In the genomic region with DNA sequence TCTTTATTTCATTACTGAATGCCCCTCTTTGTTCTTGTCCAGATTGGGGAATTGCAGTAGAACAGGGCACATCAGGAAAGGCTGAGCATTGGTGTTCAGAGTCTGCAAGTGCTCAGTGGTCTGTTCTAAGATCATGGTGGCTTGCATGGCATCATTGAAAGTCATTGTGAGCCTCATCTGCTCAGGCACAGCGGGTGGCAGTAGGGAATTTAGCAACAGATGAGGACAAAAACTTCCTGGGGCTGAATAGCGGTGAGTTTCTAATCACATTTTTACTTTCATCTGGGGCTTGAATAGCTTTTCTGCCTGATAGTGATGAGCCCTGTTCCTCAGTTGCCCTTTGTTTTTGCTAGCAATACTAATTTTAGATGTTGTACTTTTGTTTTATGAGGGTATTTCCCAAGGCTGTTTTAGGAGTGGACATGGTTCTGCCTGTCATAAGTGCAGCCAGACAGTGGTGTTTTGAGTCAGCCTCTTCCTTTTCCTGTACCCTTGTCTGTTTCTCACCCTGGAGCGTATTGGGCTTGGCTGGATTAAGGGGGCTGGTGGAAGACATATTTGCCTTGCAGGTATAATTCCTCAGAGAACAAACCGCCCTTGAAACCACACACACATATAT, we compare ENCODE assay signal across 11 cellular contexts. TPM values are rescaled to one million over a fixed set of nuclear protein-coding genes. Genes with fewer than 3 reads are reported as not detected.
DNase-seq lines count a peak whose midpoint lies in the region; ATAC-seq and TF ChIP-seq lines count a peak whose summit lies in the region.
"Had no signal": no experiment of that assay in that cellular context is flagged by ENCODE, and none has a peak within 500 bp of the region (broad histone marks: within the 10 kb centered on the region; RNA-seq: fewer than 3 reads in every experiment).

No MANE protein-coding gene starts in this region.

- H3K4me3 ChIP-seq in muscle layer of duodenum (ENCODE audit: low read depth in 1 of 2, low read length in 2 of 2): no peak overlapping the region
- no peak overlapping the region for H3K4me3 ChIP-seq in ascending aorta

- ATAC-seq in GM18520 (IDR thresholded peaks at IDR 0.05; ENCODE audit: unreplicated experiment): peak; percentile 74
- ATAC-seq in GM21786 (IDR thresholded peaks at IDR 0.05; ENCODE audit: unreplicated experiment): peak; percentile 72
- peak; percentile 60 for ATAC-seq in HG03558 (IDR thresholded peaks at IDR 0.05; ENCODE audit: extremely low read depth, unreplicated experiment)

- TF ChIP-seq CTCF in ascending aorta (IDR thresholded peaks at IDR 0.05): no peak

- no peak for DNase-seq in activated T-cell treated with anti-CD3 and anti-CD28 coated beads, Interleukin-2, amount 50 U/mL, for 48 hours
- DNase-seq in NOMO-1 treated with DMSO at 0.1 percent for 48 hours (lab: John Stamatoyannopoulos, UW; ENCODE audit: unreplicated experiment) (no peak), ascending aorta (ENCODE audit: low spot score in 2 of 2) (no peak), NCI-H446 (lab: John Stamatoyannopoulos, UW) (no peak)
- DNase-seq: activated CD4-positive, alpha-beta T cell treated with anti-CD3 and anti-CD28 coated beads, Interleukin-2, amount 50 U/mL, for 4 hours; NCI-H187 had no signal

- H3K4me1 ChIP-seq in muscle layer of duodenum (ENCODE audit: control insufficient read depth in 1 of 2, insufficient read depth in 2 of 2, low read length in 2 of 2) (peaks cover 16 to 54% of the 10 kb centered on the region in 2 donors), ascending aorta (peaks cover 2 to 31% of the 10 kb centered on the region in 2 donors)
- H3K4me1 ChIP-seq: parathyroid adenoma had no signal

- H3K27me3 ChIP-seq in muscle layer of duodenum (ENCODE audit: low read depth, low read length) (no peaks in the 10 kb centered on the region), ascending aorta (no peaks in the 10 kb centered on the region)

- H3K36me3 ChIP-seq in muscle layer of duodenum (ENCODE audit: control insufficient read depth in 1 of 2, insufficient read depth in 2 of 2, low read length in 2 of 2): no peaks in the 10 kb centered on the region
- H3K36me3 ChIP-seq in ascending aorta: no peaks in the 10 kb centered on the region

- H3K9me3 ChIP-seq in muscle layer of duodenum (ENCODE audit: control insufficient read depth in 1 of 2, low read length in 2 of 2): no peaks in the 10 kb centered on the region
- H3K9me3 ChIP-seq in ascending aorta: no peaks in the 10 kb centered on the region

- H3K27ac ChIP-seq in muscle layer of duodenum (ENCODE audit: low read length) (peak overlapping the region; percentile 19), ascending aorta (no peak overlapping the region)
- H3K27ac ChIP-seq: parathyroid adenoma had no signal

- intact Hi-C loops in ascending aorta (cut with DNase I): no loop called here

RNA-seq across cellular contexts. Expression of a gene that starts 21.8 kb away (rescaled TPM):
- 11.7 TPM for total RNA-seq in ascending aorta
